In the genomic region with DNA sequence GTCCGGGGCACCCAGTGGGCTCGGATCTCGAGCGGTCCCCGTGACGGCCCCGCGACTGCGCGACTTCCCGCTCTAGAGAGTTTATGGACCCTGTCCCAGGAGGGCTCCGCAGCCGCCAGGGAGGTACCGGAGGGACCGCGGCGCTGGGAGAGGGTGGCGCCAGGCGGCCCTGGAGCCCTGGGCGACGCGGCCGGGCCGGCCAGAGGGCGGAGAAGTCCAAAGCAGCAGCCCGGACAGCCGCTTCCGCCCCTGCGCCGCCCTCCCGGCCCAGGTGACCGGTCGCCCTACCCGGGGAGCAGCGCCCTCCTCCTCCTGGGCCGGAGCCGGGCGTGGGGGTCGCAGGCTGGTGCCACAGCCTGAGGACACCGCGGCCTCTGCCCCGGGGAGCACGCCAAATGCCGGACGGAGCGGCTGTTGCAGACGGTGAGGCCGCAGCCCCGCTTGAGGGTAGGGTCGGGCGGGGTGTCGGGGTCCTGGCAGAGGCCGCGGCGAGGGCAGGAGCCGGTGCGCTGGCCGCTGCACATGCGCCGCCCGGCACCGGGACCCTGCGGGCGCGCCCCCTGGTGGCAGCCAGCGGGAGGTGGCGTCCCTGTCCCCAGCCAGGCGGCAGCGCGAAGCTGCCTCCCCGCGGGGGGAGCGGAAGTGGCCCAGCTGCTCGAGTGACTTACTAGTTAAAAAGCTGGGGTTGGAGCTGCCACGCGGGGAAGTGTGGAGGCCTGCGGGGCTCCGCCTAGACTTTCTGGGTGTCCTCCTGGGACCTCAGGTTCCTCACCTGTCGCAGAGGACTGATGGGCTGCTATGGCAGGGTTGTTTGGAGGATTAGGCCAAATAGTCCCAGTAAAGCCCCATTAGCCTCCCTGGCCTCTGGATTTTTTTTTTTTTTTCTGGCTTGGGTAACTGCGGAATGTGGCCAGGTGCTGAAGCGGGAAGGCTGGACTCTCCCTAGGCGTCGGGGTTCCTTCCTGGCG, we compare ENCODE assay signal across 8 cellular contexts. TPM values are rescaled to one million over a fixed set of nuclear protein-coding genes. Genes with fewer than 3 reads are reported as not detected.
DNase-seq lines count a peak whose midpoint lies in the region; ATAC-seq and TF ChIP-seq lines count a peak whose summit lies in the region.

No MANE protein-coding gene starts in this region.

- H3K36me3 ChIP-seq in esophagus squamous epithelium: no peaks in the 10 kb centered on the region

- H3K27ac Mint-ChIP-seq in activated T-cell treated with anti-CD3 and anti-CD28 coated beads, Interleukin-2, amount 50 U/mL, for 24 hours: peak overlapping the region; percentile 52

- H3K36me3 Mint-ChIP-seq in activated T-cell treated with anti-CD3 and anti-CD28 coated beads, Interleukin-2, amount 50 U/mL, for 24 hours (ENCODE audit: low read depth): no peaks in the 10 kb centered on the region

- H3K27me3 Mint-ChIP-seq in activated T-cell treated with anti-CD3 and anti-CD28 coated beads, Interleukin-2, amount 50 U/mL, for 24 hours: no peaks in the 10 kb centered on the region

- H3K27ac ChIP-seq in esophagus squamous epithelium: peak overlapping the region; percentile 56 to 83 (median 70)

- peak; percentile 94 to 98 (median 98) for TF ChIP-seq CTCF in esophagus squamous epithelium (IDR thresholded peaks at IDR 0.05)

- peak in 13 of 14 donors; percentile 45 to 87 (median 69) for DNase-seq in C1 segment of cervical spinal cord (lab: John Stamatoyannopoulos, UW)
- DNase-seq in NOMO-1 (lab: John Stamatoyannopoulos, UW; ENCODE audit: unreplicated experiment in 2 of 2): peak; percentile 76 to 84
- peak; percentile 93 for DNase-seq in activated T-cell treated with anti-CD3 and anti-CD28 coated beads, Interleukin-2, amount 50 U/mL, for 24 hours
- DNase-seq in esophagus squamous epithelium (lab: John Stamatoyannopoulos, UW): no peak
- DNase-seq in myocyte (ENCODE audit: low read depth): peak; percentile 88
- DNase-seq in stimulated activated CD8-positive, alpha-beta memory T cell treated with anti-CD3 and anti-CD28 coated beads, Interleukin-7, amount 100 ng/mL, for 1 hour (ENCODE audit: low read depth in 2 of 2): peak; percentile 81 to 83

- peak overlapping the region; percentile 56 to 90 (median 68) for H3K4me3 ChIP-seq in esophagus squamous epithelium

- ATAC-seq in GM19324 (IDR thresholded peaks at IDR 0.05; ENCODE audit: low FRiP score, unreplicated experiment) (peak; percentile 94), HG03460 (IDR thresholded peaks at IDR 0.05; ENCODE audit: unreplicated experiment) (peak; percentile 96)

- no peaks in the 10 kb centered on the region for H3K9me3 ChIP-seq in esophagus squamous epithelium

- H3K4me1 Mint-ChIP-seq in activated T-cell treated with anti-CD3 and anti-CD28 coated beads, Interleukin-2, amount 50 U/mL, for 24 hours (ENCODE audit: low read depth): peaks cover 8% of the 10 kb centered on the region

- WGBS in esophagus squamous epithelium, 2 donors: 20 to 38% methylated on average over 4 to 18 of the region's 84 CpGs

- no peaks in the 10 kb centered on the region for H3K27me3 ChIP-seq in esophagus squamous epithelium

- H3K4me3 Mint-ChIP-seq in activated T-cell treated with anti-CD3 and anti-CD28 coated beads, Interleukin-2, amount 50 U/mL, for 24 hours: peak overlapping the region; percentile 25

- H3K4me1 ChIP-seq in esophagus squamous epithelium: peaks cover 10 to 24% (median 11%) of the 10 kb centered on the region in 3 donors

- intact Hi-C loops in esophagus squamous epithelium (cut with DNase I): no loop called here

- peak in 1 of 4 donors; percentile 24 for TF ChIP-seq POLR2A in esophagus squamous epithelium (IDR thresholded peaks at IDR 0.05)

- H3K9me3 Mint-ChIP-seq in activated T-cell treated with anti-CD3 and anti-CD28 coated beads, Interleukin-2, amount 50 U/mL, for 24 hours: no peaks in the 10 kb centered on the region

RNA-seq across cellular contexts. Expression of a gene that starts 20.9 kb away (rescaled TPM):
- 1 to 10 TPM; 1.5 to 7.6 (median 3.2) TPM for total RNA-seq in esophagus squamous epithelium
- total RNA-seq in myocyte: 4.4 and 5.3 TPM in 2 replicates
- 1.1 TPM for polyA plus RNA-seq in myocyte (2012)
